Comparison of ENCODE assay signal across 8 cellular contexts in the genomic region with DNA sequence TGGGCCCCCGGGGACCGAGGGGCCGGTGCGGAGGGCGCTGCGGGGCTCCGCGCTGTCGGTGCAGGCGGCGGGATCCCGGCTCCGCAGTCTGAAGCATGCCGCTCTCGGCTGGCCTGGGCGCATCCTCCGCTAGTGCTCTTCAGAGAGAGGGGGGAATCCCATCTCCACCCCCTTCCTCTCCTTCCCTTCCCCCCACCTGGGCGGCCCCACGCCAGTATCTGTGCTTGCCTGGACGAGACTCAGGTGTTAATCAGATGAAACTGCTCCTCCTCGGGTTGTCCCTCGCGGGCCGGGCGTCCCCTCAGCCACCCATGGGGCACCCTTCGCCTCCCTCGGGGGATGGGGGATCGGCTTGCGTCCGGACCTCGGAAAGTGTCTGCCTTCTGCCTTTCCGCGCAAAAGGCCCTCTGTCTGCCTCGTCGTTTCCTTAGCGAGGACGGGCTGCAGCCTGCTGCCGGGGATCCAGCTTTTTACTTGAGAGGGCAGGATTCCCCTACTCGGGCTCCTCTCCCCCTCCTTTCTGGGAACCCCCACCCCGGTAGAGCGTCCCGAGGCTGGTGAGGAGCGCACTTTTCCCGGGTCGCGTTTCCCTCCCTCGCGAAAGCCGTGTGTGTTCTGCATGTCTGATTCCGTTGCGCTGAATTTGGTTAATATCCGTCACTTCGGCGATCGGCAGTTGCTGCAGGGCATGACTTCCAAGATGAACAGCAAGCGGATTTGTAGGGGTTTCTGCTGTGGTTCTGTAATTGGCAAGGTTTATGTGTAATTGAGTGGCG. TPM values are rescaled to one million over a fixed set of nuclear protein-coding genes. Genes with fewer than 3 reads are reported as not detected.
DNase-seq lines count a peak whose midpoint lies in the region; ATAC-seq and TF ChIP-seq lines count a peak whose summit lies in the region.

No MANE protein-coding gene starts in this region.

- TF ChIP-seq POLR2A in breast epithelium (IDR thresholded peaks at IDR 0.05), result no peak

- intact Hi-C loops in breast epithelium (cut with DNase I; ENCODE audit: low total_unique reads), result no loop called here

- peak overlapping the region; percentile 90 to 97 (median 92) for H3K9ac ChIP-seq in skeletal muscle tissue (ENCODE audit: low read depth in 1 of 3, low read length in 3 of 3)

- TF ChIP-seq CTCF in AG10803 (conservative IDR thresholded peaks at IDR 0.05; ENCODE audit: low read length) (no peak), VCaP (conservative IDR thresholded peaks at IDR 0.05) (no peak), breast epithelium (IDR thresholded peaks at IDR 0.05) (no peak)

- H3K36me3 ChIP-seq in breast epithelium (no peaks in the 10 kb centered on the region), skeletal muscle tissue (ENCODE audit: control insufficient read depth in 3 of 3, insufficient read depth in 3 of 3, low read length in 3 of 3) (no peaks in the 10 kb centered on the region)

- H3K9me3 ChIP-seq in breast epithelium (no peaks in the 10 kb centered on the region), skeletal muscle tissue (ENCODE audit: control insufficient read depth in 3 of 3, low read length in 3 of 3) (no peaks in the 10 kb centered on the region)

- peaks cover 0 to 7% of the 10 kb centered on the region in 2 donors for H3K4me1 ChIP-seq in breast epithelium
- H3K4me1 ChIP-seq in skeletal muscle tissue (ENCODE audit: control insufficient read depth in 3 of 3, insufficient read depth in 3 of 3, low read length in 3 of 3), result peaks cover 12 to 30% (median 18%) of the 10 kb centered on the region in 3 donors

- no peaks in the 10 kb centered on the region for H3K27me3 ChIP-seq in breast epithelium
- no peaks in the 10 kb centered on the region for H3K27me3 ChIP-seq in skeletal muscle tissue (ENCODE audit: control insufficient read depth in 3 of 3, insufficient read depth in 3 of 3, low read length in 3 of 3)

- H3K4me3 ChIP-seq in AG10803 (ENCODE audit: low read length) (peak overlapping the region; percentile 89), breast epithelium (peak overlapping the region; percentile 81 to 96 (median 92)), skeletal muscle tissue (ENCODE audit: low read length in 3 of 3) (peak overlapping the region; percentile 97 to 98 (median 97))

- peak; percentile 34 for ATAC-seq in GM19035 (IDR thresholded peaks at IDR 0.05; ENCODE audit: unreplicated experiment)

- DNase-seq in AG10803 (ENCODE audit: low read depth) (peak; percentile 20), HuH-7.5 (ENCODE audit: low spot score) (peak; percentile 11), breast epithelium (ENCODE audit: low spot score in 2 of 2) (peak in 1 of 2 donors; percentile 51), inferior parietal cortex (ENCODE audit: extremely low spot score) (peak; percentile 36), NCI-H146 (lab: John Stamatoyannopoulos, UW) (no peak)

- H3K27ac ChIP-seq in VCaP (peak overlapping the region; percentile 94), breast epithelium (peak overlapping the region; percentile 88 to 93), skeletal muscle tissue (ENCODE audit: low read depth, low read length) (peak overlapping the region; percentile 91)

RNA-seq across cellular contexts. Expression of gene GPHN, which starts 1.1 kb away (rescaled TPM):
- total RNA-seq in breast epithelium, result 10 to 100 TPM; 20.9 to 39.0 (median 24.9) TPM
- 9.4 TPM for total RNA-seq in skeletal muscle tissue

RNA-seq across cellular contexts. Expression of gene CCDC196, which starts 22.9 kb away (rescaled TPM):
- total RNA-seq in breast epithelium, result not detected
- total RNA-seq in skeletal muscle tissue, result not detected
